ENCODE assay signal across 9 cellular contexts in genomic region chr12:7091660-7092228, GRCh38. TPM values are rescaled to one million over a fixed set of nuclear protein-coding genes. Genes with fewer than 3 reads are reported as not detected.
DNase-seq lines count a peak whose midpoint lies in the region; TF ChIP-seq lines count a peak whose summit lies in the region.
"Had no signal": no experiment of that assay in that cellular context is flagged by ENCODE, and none has a peak within 500 bp of the region (broad histone marks: within the 10 kb centered on the region; RNA-seq: fewer than 3 reads in every experiment).

No MANE protein-coding gene starts in this region.

- H3K27me3 ChIP-seq in MG63: no peaks in the 10 kb centered on the region
- H3K27me3 ChIP-seq: cardiac muscle cell had no signal

- H3K36me3 ChIP-seq in MG63: no peaks in the 10 kb centered on the region
- H3K36me3 ChIP-seq: cardiac muscle cell had no signal

- no peak overlapping the region for H3K27ac Mint-ChIP-seq in endothelial cell (ENCODE audit: unreplicated experiment)
- no peak overlapping the region for H3K27ac Mint-ChIP-seq in nephron progenitor cell

- H3K4me3 ChIP-seq in AG10803 (ENCODE audit: low read length) (peak overlapping the region; percentile 97), MG63 (peak overlapping the region; percentile 45)
- H3K4me3 ChIP-seq: cardiac muscle cell had no signal

- peaks cover 10% of the 10 kb centered on the region for H3K27me3 Mint-ChIP-seq in endothelial cell (ENCODE audit: unreplicated experiment)
- peaks cover 21% of the 10 kb centered on the region for H3K27me3 Mint-ChIP-seq in nephron progenitor cell (ENCODE audit: low read depth, poor library complexity)

- H3K9me3 Mint-ChIP-seq in endothelial cell (ENCODE audit: unreplicated experiment): no peaks in the 10 kb centered on the region
- H3K9me3 Mint-ChIP-seq in nephron progenitor cell: no peaks in the 10 kb centered on the region

- H3K9me3 ChIP-seq in MG63: no peaks in the 10 kb centered on the region

- TF ChIP-seq CTCF in AG10803 (conservative IDR thresholded peaks at IDR 0.05; ENCODE audit: low read length): no peak
- TF ChIP-seq CTCF in endothelial cell (IDR thresholded peaks at IDR 0.05; ENCODE audit: unreplicated experiment): no peak
- no peak for TF ChIP-seq CTCF in nephron progenitor cell (IDR thresholded peaks at IDR 0.05)

- H3K4me3 Mint-ChIP-seq in endothelial cell (ENCODE audit: unreplicated experiment) (peak overlapping the region; percentile 73), nephron progenitor cell (peak overlapping the region; percentile 75)

- peaks cover 13% of the 10 kb centered on the region for H3K4me1 Mint-ChIP-seq in endothelial cell (ENCODE audit: unreplicated experiment)
- peaks cover 33% of the 10 kb centered on the region for H3K4me1 Mint-ChIP-seq in nephron progenitor cell

- DNase-seq in AG10803 (ENCODE audit: low read depth) (peak; percentile 9), MG63 (no peak), endothelial cell (ENCODE audit: low spot score) (no peak), nephron progenitor cell (no peak), NCI-H2196 treated with DMSO at 0.1 percent for 48 hours (lab: John Stamatoyannopoulos, UW; ENCODE audit: unreplicated experiment) (no peak), NCI-H2081 treated with DMSO at 0.1 percent for 48 hours (lab: John Stamatoyannopoulos, UW) (no peak), NAMALWA (ENCODE audit: low spot score) (no peak), NCI-H446 (lab: John Stamatoyannopoulos, UW) (no peak)

- H3K36me3 Mint-ChIP-seq in endothelial cell (ENCODE audit: low read depth, unreplicated experiment): peaks cover 4% of the 10 kb centered on the region
- H3K36me3 Mint-ChIP-seq in nephron progenitor cell (ENCODE audit: low read depth): no peaks in the 10 kb centered on the region

RNA-seq across cellular contexts. Expression of gene C1R, which starts 0.5 kb away (rescaled TPM):
- 45.9 and 50.9 TPM in 2 replicates for total RNA-seq in MG63 (2014; rRNA removed; shearing (Covaris generic); ENCODE audit: low replicate concordance)
- 1.4 TPM for total RNA-seq in endothelial cell (ENCODE audit: unreplicated experiment)

RNA-seq across cellular contexts. Expression of gene C1RL, which starts 17.3 kb away (rescaled TPM):
- 0.32 and 3.7 TPM in 2 replicates for total RNA-seq in MG63 (2014; rRNA removed; shearing (Covaris generic); ENCODE audit: low replicate concordance)
- 62.3 TPM for total RNA-seq in endothelial cell (ENCODE audit: unreplicated experiment)

RNA-seq across cellular contexts. Expression of gene C1S, which starts 31.2 kb away (rescaled TPM):
- total RNA-seq in MG63 (2014; rRNA removed; shearing (Covaris generic); ENCODE audit: low replicate concordance): 21.2 and 32.6 TPM in 2 replicates
- 5.8 TPM for total RNA-seq in endothelial cell (ENCODE audit: unreplicated experiment)

RNA-seq across cellular contexts. Expression of gene RBP5, which starts 36.9 kb away (rescaled TPM):
- not detected in 2 replicates for total RNA-seq in MG63 (2014; rRNA removed; shearing (Covaris generic); ENCODE audit: low replicate concordance)
- 1.0 TPM for total RNA-seq in endothelial cell (ENCODE audit: unreplicated experiment)

RNA-seq across cellular contexts. Expression of gene CLSTN3, which starts 38.4 kb away (rescaled TPM):
- not detected in 2 replicates for total RNA-seq in MG63 (2014; rRNA removed; shearing (Covaris generic); ENCODE audit: low replicate concordance)
- 134 TPM for total RNA-seq in endothelial cell (ENCODE audit: unreplicated experiment)

Comparison
In these comparisons a context has a peak if more than half of its experiments do, and no peak if none do; other contexts are left out.
1. RNA of gene C1R, which starts 0.5 kb away (total RNA-seq): 45.9 to 50.9 TPM in MG63; 1.4 TPM in endothelial cell (single experiment); every median in the first group is over 10 times any median in the second.
2. RNA of gene C1RL, which starts 17.3 kb away (total RNA-seq): 62.3 TPM in endothelial cell (single experiment); 0.32 to 3.7 TPM in MG63; every median in the first group is over 10 times any median in the second.